ENCODE assay signal across 8 cellular contexts in genomic region chr6:27157461-27158315, GRCh38.
DNase-seq lines count a peak whose midpoint lies in the region; FAIRE-seq and TF ChIP-seq lines count a peak whose summit lies in the region.

No MANE protein-coding gene starts in this region.

- DNase-seq in CD1c-positive myeloid dendritic cell (ENCODE audit: extremely low spot score) = peak; percentile 81
- DNase-seq in GM20000 (ENCODE audit: low spot score) = peak; percentile 41
- DNase-seq in MG63 = peak; percentile 67
- DNase-seq in T-helper 22 cell (ENCODE audit: low read depth) = peak; percentile 62
- peak; percentile 56 for DNase-seq in astrocyte (ENCODE audit: low read depth)
- DNase-seq in HPDE6-E6E7 (ENCODE audit: extremely low spot score) = no peak

- H3K4me1 ChIP-seq in astrocyte (ENCODE audit: insufficient read depth, low read length) (peaks cover 5% of the 10 kb centered on the region), iPS-15b (ENCODE audit: control insufficient read depth, insufficient read depth, low read length) (peaks cover 9% of the 10 kb centered on the region)

- H3K4me3 Mint-ChIP-seq in astrocyte (ENCODE audit: unreplicated experiment) = peak overlapping the region; percentile 76

- FAIRE-seq in astrocyte (lab: Jason Lieb, UNC) = no peak

- no peaks in the 10 kb centered on the region for H3K79me2 ChIP-seq in astrocyte (ENCODE audit: insufficient read depth, low read length)

- H3K27me3 Mint-ChIP-seq in astrocyte (ENCODE audit: low read depth, unreplicated experiment) = peaks cover 7% of the 10 kb centered on the region

- H3K4me1 Mint-ChIP-seq in astrocyte (ENCODE audit: low read depth, unreplicated experiment) = no peaks in the 10 kb centered on the region

- H3K27ac Mint-ChIP-seq in astrocyte (ENCODE audit: unreplicated experiment) = peak overlapping the region; percentile 51

- H3K36me3 ChIP-seq in MG63 (no peaks in the 10 kb centered on the region), astrocyte (ENCODE audit: insufficient read depth, low read length) (no peaks in the 10 kb centered on the region), iPS-15b (ENCODE audit: control insufficient read depth, insufficient read depth, low read length) (no peaks in the 10 kb centered on the region)

- H3K9me3 Mint-ChIP-seq in astrocyte (ENCODE audit: unreplicated experiment) = no peaks in the 10 kb centered on the region

- H3K9me3 ChIP-seq in MG63 (no peaks in the 10 kb centered on the region), astrocyte (ENCODE audit: insufficient read depth, low read depth, low read length) (no peaks in the 10 kb centered on the region), iPS-15b (ENCODE audit: control insufficient read depth, insufficient read depth, low read length) (no peaks in the 10 kb centered on the region)

- peak overlapping the region; percentile 40 for H3K9ac ChIP-seq in astrocyte (ENCODE audit: low read length)
- H3K9ac ChIP-seq in iPS-15b (ENCODE audit: low read depth, low read length) = peak overlapping the region; percentile 41

- peak overlapping the region; percentile 61 for H2AFZ ChIP-seq in astrocyte (ENCODE audit: low read depth, low read length)

- peak overlapping the region; percentile 90 for H3K4me2 ChIP-seq in astrocyte (ENCODE audit: low read length)

- TF ChIP-seq CTCF in GM20000 (IDR thresholded peaks at IDR 0.05; ENCODE audit: extremely low read depth, missing control alignments) (peak; percentile 66), astrocyte (IDR thresholded peaks at IDR 0.05; ENCODE audit: insufficient read depth, low read depth, low read length) (peak; percentile 37)

- H3K27ac ChIP-seq in astrocyte (ENCODE audit: low read depth, low read length) (no peak overlapping the region), skin epidermis (peak overlapping the region in 3 of 21 experiments; percentile 14 to 31 (median 26))

- no peaks in the 10 kb centered on the region for H4K20me1 ChIP-seq in astrocyte (ENCODE audit: insufficient read depth, low read length)

- H3K4me3 ChIP-seq in MG63 = peak overlapping the region; percentile 56
- peak overlapping the region; percentile 66 for H3K4me3 ChIP-seq in astrocyte (ENCODE audit: insufficient read depth, low read depth, low read length)
- peak overlapping the region; percentile 90 for H3K4me3 ChIP-seq in iPS-15b (ENCODE audit: low read depth, low read length)
- H3K4me3 ChIP-seq in skin epidermis = peak overlapping the region; percentile 16 to 44 (median 20)

- H3K36me3 Mint-ChIP-seq in astrocyte (ENCODE audit: low read depth, unreplicated experiment) = no peaks in the 10 kb centered on the region

- H3K27me3 ChIP-seq in MG63 = no peaks in the 10 kb centered on the region
- peaks cover 4% of the 10 kb centered on the region for H3K27me3 ChIP-seq in astrocyte (ENCODE audit: insufficient read depth, low read length)
- peaks cover 7% of the 10 kb centered on the region for H3K27me3 ChIP-seq in iPS-15b (ENCODE audit: control insufficient read depth, insufficient read depth, low read length)

Comparison
In these comparisons a context has a peak if more than half of its experiments do, and no peak if none do; other contexts are left out.
1. H3K4me3 ChIP-seq: peak in every context shown above with its lines; median percentile 90 in iPS-15b; 66 in astrocyte; 56 in MG63; 20 in skin epidermis.